1 cellular context compared by ENCODE assay signal in the genomic region with DNA sequence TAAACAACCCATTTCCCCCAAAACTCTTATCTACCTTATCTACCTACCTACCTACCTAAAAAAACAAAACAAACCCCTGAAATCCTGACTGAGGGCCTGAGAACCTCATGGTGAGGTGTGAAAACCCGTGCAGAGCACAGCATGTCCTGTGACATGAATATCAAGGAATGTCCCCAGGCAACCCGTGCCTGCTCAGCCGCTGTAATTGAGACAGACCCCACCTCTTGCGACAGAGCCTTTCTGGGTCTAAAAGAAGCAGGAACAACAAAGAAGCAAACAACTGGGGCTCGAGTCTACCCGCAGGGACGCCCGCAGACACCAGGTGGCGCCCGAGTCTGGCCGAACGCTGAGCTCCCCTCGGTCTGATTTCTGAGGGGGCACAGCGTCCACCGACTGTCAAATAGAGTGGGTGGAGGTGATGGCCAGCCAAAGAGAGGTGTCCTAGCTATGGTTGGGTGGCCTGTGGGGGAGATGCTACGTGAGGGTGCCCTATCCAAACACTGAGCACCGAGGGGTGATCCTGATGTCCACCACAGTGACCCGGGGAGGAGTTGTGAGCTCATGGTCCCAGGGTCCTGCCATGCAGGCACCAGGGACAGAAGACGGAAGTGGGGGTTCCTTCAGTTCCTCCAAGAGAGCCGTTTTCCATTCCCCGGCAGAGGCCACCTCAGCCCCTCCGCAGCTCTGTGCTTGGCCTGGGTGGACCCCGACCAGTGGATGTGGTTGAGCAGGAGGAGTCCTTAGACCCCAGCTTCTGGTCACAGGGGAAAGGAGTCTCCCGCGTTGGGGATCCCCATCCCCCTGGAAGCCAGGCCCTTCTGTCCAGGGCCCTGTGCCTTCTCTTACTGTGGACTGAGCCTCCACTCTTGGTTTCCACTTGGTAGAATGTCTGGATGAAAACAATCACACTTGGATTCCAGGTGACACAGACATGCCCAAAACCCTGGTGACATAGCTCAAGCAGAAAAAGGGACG.
TF ChIP-seq lines count a peak whose summit lies in the region.

No MANE protein-coding gene starts in this region.

TF ChIP-seq in HepG2, 621 proteins besides CTCF, POLR2A, EP300 and RAD21 (continued from another document and continues in another):
- no peak for TF ChIP-seq ASH2L (IDR thresholded peaks at IDR 0.05; ENCODE audit: insufficient read length, low read depth, low read length)
- TF ChIP-seq SNAI1 (CRISPR knock-in tag; IDR thresholded peaks at IDR 0.05; ENCODE audit: borderline replicate concordance) = no peak
- TF ChIP-seq, protein P1, sequence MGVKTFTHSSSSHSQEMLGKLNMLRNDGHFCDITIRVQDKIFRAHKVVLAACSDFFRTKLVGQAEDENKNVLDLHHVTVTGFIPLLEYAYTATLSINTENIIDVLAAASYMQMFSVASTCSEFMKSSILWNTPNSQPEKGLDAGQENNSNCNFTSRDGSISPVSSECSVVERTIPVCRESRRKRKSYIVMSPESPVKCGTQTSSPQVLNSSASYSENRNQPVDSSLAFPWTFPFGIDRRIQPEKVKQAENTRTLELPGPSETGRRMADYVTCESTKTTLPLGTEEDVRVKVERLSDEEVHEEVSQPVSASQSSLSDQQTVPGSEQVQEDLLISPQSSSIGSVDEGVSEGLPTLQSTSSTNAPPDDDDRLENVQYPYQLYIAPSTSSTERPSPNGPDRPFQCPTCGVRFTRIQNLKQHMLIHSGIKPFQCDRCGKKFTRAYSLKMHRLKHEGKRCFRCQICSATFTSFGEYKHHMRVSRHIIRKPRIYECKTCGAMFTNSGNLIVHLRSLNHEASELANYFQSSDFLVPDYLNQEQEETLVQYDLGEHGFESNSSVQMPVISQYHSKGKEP (CRISPR knock-in tag; IDR thresholded peaks at IDR 0.05) = no peak
- TF ChIP-seq THAP8 (CRISPR knock-in tag; IDR thresholded peaks at IDR 0.05; ENCODE audit: borderline replicate concordance) = no peak
- TF ChIP-seq ZNF883 (CRISPR knock-in tag; IDR thresholded peaks at IDR 0.05; ENCODE audit: not compliant biosample characterization) = no peak
- TF ChIP-seq ZNF563 (CRISPR knock-in tag; IDR thresholded peaks at IDR 0.05) = peak; percentile 52; the same call in 1 of the 2 replicates
- no peak for TF ChIP-seq SNRNP70 (IDR thresholded peaks at IDR 0.05; ENCODE audit: low read depth, low read length)
- TF ChIP-seq, protein P2, sequence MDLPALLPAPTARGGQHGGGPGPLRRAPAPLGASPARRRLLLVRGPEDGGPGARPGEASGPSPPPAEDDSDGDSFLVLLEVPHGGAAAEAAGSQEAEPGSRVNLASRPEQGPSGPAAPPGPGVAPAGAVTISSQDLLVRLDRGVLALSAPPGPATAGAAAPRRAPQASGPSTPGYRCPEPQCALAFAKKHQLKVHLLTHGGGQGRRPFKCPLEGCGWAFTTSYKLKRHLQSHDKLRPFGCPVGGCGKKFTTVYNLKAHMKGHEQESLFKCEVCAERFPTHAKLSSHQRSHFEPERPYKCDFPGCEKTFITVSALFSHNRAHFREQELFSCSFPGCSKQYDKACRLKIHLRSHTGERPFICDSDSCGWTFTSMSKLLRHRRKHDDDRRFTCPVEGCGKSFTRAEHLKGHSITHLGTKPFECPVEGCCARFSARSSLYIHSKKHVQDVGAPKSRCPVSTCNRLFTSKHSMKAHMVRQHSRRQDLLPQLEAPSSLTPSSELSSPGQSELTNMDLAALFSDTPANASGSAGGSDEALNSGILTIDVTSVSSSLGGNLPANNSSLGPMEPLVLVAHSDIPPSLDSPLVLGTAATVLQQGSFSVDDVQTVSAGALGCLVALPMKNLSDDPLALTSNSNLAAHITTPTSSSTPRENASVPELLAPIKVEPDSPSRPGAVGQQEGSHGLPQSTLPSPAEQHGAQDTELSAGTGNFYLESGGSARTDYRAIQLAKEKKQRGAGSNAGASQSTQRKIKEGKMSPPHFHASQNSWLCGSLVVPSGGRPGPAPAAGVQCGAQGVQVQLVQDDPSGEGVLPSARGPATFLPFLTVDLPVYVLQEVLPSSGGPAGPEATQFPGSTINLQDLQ (CRISPR knock-in tag; IDR thresholded peaks at IDR 0.05) = no peak
- no peak for TF ChIP-seq HIC2 (CRISPR knock-in tag; IDR thresholded peaks at IDR 0.05; ENCODE audit: low read depth)
- no peak for TF ChIP-seq POGZ (CRISPR knock-in tag; IDR thresholded peaks at IDR 0.05)
- TF ChIP-seq SRSF9 (IDR thresholded peaks at IDR 0.05; ENCODE audit: borderline replicate concordance, insufficient read depth, low read depth, low read length, poor library complexity, severe bottlenecking) = no peak
- TF ChIP-seq, protein P3, sequence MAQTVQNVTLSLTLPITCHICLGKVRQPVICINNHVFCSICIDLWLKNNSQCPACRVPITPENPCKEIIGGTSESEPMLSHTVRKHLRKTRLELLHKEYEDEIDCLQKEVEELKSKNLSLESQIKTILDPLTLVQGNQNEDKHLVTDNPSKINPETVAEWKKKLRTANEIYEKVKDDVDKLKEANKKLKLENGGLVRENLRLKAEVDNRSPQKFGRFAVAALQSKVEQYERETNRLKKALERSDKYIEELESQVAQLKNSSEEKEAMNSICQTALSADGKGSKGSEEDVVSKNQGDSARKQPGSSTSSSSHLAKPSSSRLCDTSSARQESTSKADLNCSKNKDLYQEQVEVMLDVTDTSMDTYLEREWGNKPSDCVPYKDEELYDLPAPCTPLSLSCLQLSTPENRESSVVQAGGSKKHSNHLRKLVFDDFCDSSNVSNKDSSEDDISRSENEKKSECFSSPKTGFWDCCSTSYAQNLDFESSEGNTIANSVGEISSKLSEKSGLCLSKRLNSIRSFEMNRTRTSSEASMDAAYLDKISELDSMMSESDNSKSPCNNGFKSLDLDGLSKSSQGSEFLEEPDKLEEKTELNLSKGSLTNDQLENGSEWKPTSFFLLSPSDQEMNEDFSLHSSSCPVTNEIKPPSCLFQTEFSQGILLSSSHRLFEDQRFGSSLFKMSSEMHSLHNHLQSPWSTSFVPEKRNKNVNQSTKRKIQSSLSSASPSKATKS (CRISPR knock-in tag; IDR thresholded peaks at IDR 0.05) = no peak
- no peak for TF ChIP-seq KDM4B (CRISPR knock-in tag; IDR thresholded peaks at IDR 0.05)
- TF ChIP-seq DNMT1 (CRISPR knock-in tag; IDR thresholded peaks at IDR 0.05) = 0 out of 2 replicates have a peak, but pooled peaks have one; percentile 77
- peak; percentile 51 for TF ChIP-seq ARID5B (CRISPR knock-in tag; IDR thresholded peaks at IDR 0.05)
- no peak for TF ChIP-seq JARID2 (CRISPR knock-in tag; IDR thresholded peaks at IDR 0.05; ENCODE audit: insufficient replicate concordance)
- no peak for TF ChIP-seq AHDC1 (CRISPR knock-in tag; IDR thresholded peaks at IDR 0.05; ENCODE audit: borderline replicate concordance)
- TF ChIP-seq BRD4 (CRISPR knock-in tag; IDR thresholded peaks at IDR 0.05) = no peak
- TF ChIP-seq ZBED4 (CRISPR knock-in tag; IDR thresholded peaks at IDR 0.05; ENCODE audit: borderline replicate concordance) = 0 out of 2 replicates have a peak, but pooled peaks have one; percentile 51
- TF ChIP-seq AGO1 (IDR thresholded peaks at IDR 0.05; ENCODE audit: low read depth, low read length, poor library complexity, severe bottlenecking) = no peak
- TF ChIP-seq PHB2 (IDR thresholded peaks at IDR 0.05; ENCODE audit: partially characterized antibody) = no peak
- no peak for TF ChIP-seq ZFP82 (CRISPR knock-in tag; IDR thresholded peaks at IDR 0.05; ENCODE audit: borderline replicate concordance)
